ENCODE assay signal across 12 cellular contexts in genomic region chr7:96084880-96085551, GRCh38.
A peak's percentile ranks its signal among the peaks of the same experiment; 100 is the strongest.
DNase-seq lines count a peak whose midpoint lies in the region; ATAC-seq and TF ChIP-seq lines count a peak whose summit lies in the region.
"Had no signal": no experiment of that assay in that cellular context is flagged by ENCODE, and none has a peak within 500 bp of the region (broad histone marks: within the 10 kb centered on the region; RNA-seq: fewer than 3 reads in every experiment).

No MANE protein-coding gene starts in this region.

- no peak overlapping the region for H3K4me3 ChIP-seq in tibial artery
- H3K4me3 ChIP-seq: BLaER1, body of pancreas, SK-N-MC, spleen had no signal

- intact Hi-C loops in tibial artery (cut with DNase I; ENCODE audit: low total_unique reads) = no loop called here
- intact Hi-C loops in activated CD4-positive, alpha-beta T cell treated with anti-CD3 and anti-CD28 coated beads, Interleukin-2, amount 10 ng/mL, durations not matched to agents 24 days and 14 days (cut with micrococcal nuclease) = no loop called here

- peaks cover 0 to 16% (median 0%) of the 10 kb centered on the region in 4 donors for H3K4me1 ChIP-seq in tibial artery
- H3K4me1 ChIP-seq: BLaER1, spleen had no signal

- H3K27ac Mint-ChIP-seq in activated T-cell treated with anti-CD3 and anti-CD28 coated beads, Interleukin-2, amount 50 U/mL, for 72 hours = no peak overlapping the region
- H3K27ac Mint-ChIP-seq in activated CD4-positive, alpha-beta T cell treated with anti-CD3 and anti-CD28 coated beads, Interleukin-2, amount 10 ng/mL, durations not matched to agents 24 days and 14 days = no peak overlapping the region

- H3K36me3 ChIP-seq in tibial artery = no peaks in the 10 kb centered on the region
- H3K36me3 ChIP-seq: BLaER1, spleen had no signal

- no peak for TF ChIP-seq CTCF in tibial artery (IDR thresholded peaks at IDR 0.05)

- no peak overlapping the region for H3K4me3 Mint-ChIP-seq in activated T-cell treated with anti-CD3 and anti-CD28 coated beads, Interleukin-2, amount 50 U/mL, for 72 hours
- H3K4me3 Mint-ChIP-seq in activated CD4-positive, alpha-beta T cell treated with anti-CD3 and anti-CD28 coated beads, Interleukin-2, amount 10 ng/mL, durations not matched to agents 24 days and 14 days = no peak overlapping the region

- peak overlapping the region; percentile 59 for H3K27ac ChIP-seq in epithelial cell of prostate
- H3K27ac ChIP-seq in tibial artery = no peak overlapping the region
- H3K27ac ChIP-seq: BLaER1, body of pancreas, SK-N-MC, spleen had no signal

- DNase-seq in activated T-cell treated with anti-CD3 and anti-CD28 coated beads, Interleukin-2, amount 50 U/mL, for 72 hours = no peak
- DNase-seq in activated T-cell treated with anti-CD3 and anti-CD28 coated beads for 4 hours (no peak), NCI-H748 treated with DMSO at 0.1 percent for 48 hours (lab: John Stamatoyannopoulos, UW) (peak; percentile 100), epithelial cell of prostate (ENCODE audit: low read depth, low spot score) (peak; percentile 66), AML-193 (lab: John Stamatoyannopoulos, UW) (no peak), tibial artery (no peak), T1000 (lab: John Stamatoyannopoulos, UW) (no peak)
- DNase-seq in activated CD4-positive, alpha-beta T cell treated with anti-CD3 and anti-CD28 coated beads, Interleukin-2, amount 10 ng/mL, durations not matched to agents 24 days and 14 days = no peak
- DNase-seq: body of pancreas, spleen had no signal

- ATAC-seq in activated T-cell treated with anti-CD3 and anti-CD28 coated beads, Interleukin-2, amount 50 U/mL, for 72 hours (replicated peaks in 1 of 2) = peak; percentile 79 to 86
- ATAC-seq: body of pancreas had no signal

- peaks cover 8% of the 10 kb centered on the region for H3K4me1 Mint-ChIP-seq in activated T-cell treated with anti-CD3 and anti-CD28 coated beads, Interleukin-2, amount 50 U/mL, for 72 hours (ENCODE audit: low read depth)
- H3K4me1 Mint-ChIP-seq in activated CD4-positive, alpha-beta T cell treated with anti-CD3 and anti-CD28 coated beads, Interleukin-2, amount 10 ng/mL, durations not matched to agents 24 days and 14 days = no peaks in the 10 kb centered on the region

- no peaks in the 10 kb centered on the region for H3K27me3 ChIP-seq in tibial artery
- H3K27me3 ChIP-seq: BLaER1, body of pancreas had no signal

- H3K9me3 Mint-ChIP-seq in activated T-cell treated with anti-CD3 and anti-CD28 coated beads, Interleukin-2, amount 50 U/mL, for 72 hours = no peaks in the 10 kb centered on the region
- H3K9me3 Mint-ChIP-seq in activated CD4-positive, alpha-beta T cell treated with anti-CD3 and anti-CD28 coated beads, Interleukin-2, amount 10 ng/mL, durations not matched to agents 24 days and 14 days = no peaks in the 10 kb centered on the region

- no peaks in the 10 kb centered on the region for H3K9me3 ChIP-seq in tibial artery
- H3K9me3 ChIP-seq: BLaER1, body of pancreas, spleen had no signal

- peaks cover 29% of the 10 kb centered on the region for H3K27me3 Mint-ChIP-seq in activated T-cell treated with anti-CD3 and anti-CD28 coated beads, Interleukin-2, amount 50 U/mL, for 72 hours (ENCODE audit: low read depth)
- peaks cover 19% of the 10 kb centered on the region for H3K27me3 Mint-ChIP-seq in activated CD4-positive, alpha-beta T cell treated with anti-CD3 and anti-CD28 coated beads, Interleukin-2, amount 10 ng/mL, durations not matched to agents 24 days and 14 days

- no peaks in the 10 kb centered on the region for H3K36me3 Mint-ChIP-seq in activated T-cell treated with anti-CD3 and anti-CD28 coated beads, Interleukin-2, amount 50 U/mL, for 72 hours (ENCODE audit: insufficient read depth in 2 of 2)
- no peaks in the 10 kb centered on the region for H3K36me3 Mint-ChIP-seq in activated CD4-positive, alpha-beta T cell treated with anti-CD3 and anti-CD28 coated beads, Interleukin-2, amount 10 ng/mL, durations not matched to agents 24 days and 14 days (ENCODE audit: low read depth)

Comparison
In these comparisons a context has a peak if more than half of its experiments do, and no peak if none do; other contexts are left out.
1. DNase-seq: peak in NCI-H748 treated with DMSO at 0.1 percent for 48 hours (single experiment) and epithelial cell of prostate (single experiment); none in activated T-cell treated with anti-CD3 and anti-CD28 coated beads, Interleukin-2, amount 50 U/mL, for 72 hours (0 of 2), activated T-cell treated with anti-CD3 and anti-CD28 coated beads for 4 hours (single experiment), AML-193 (0 of 2), tibial artery (0 of 2), T1000 (single experiment) and activated CD4-positive, alpha-beta T cell treated with anti-CD3 and anti-CD28 coated beads, Interleukin-2, amount 10 ng/mL, durations not matched to agents 24 days and 14 days (single experiment).